Comparison of ENCODE assay signal across 36 cellular contexts in the genomic region with DNA sequence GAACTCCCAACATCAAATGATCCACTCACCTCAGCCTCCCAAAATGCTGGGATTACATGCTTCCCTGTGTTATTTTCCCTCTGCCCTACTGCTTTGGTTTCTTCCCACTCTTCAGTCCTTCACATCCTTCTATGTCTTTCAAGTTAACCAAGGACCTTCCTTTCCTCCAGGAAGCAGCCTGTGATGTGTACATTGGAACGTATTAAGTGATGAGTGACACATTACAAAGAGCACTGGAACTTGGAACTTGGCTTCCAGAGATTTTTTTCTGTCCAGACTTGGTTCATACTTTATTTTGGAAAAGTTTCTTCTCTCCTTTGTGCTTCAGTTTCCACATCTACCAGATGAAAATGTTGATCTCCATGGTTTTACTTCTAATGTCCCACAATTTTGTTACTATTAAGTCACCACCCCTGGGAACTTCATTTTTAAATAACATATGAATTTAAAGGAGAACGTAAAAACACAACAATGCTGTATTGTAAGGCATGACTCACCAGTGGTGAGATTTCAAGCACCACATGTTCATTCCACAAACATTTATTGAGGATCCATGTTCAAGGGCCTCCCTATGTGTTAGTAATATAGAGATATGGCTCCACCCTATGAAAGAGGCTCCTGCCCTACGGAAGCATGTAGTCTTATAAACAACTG.
DNase-seq lines count a peak whose midpoint lies in the region; ATAC-seq, FAIRE-seq and TF ChIP-seq lines count a peak whose summit lies in the region.
"Had no signal": no experiment of that assay in that cellular context is flagged by ENCODE, and none has a peak within 500 bp of the region (broad histone marks: within the 10 kb centered on the region; RNA-seq: fewer than 3 reads in every experiment).

No MANE protein-coding gene starts in this region.

- no peaks in the 10 kb centered on the region for H3K36me3 ChIP-seq in breast epithelium
- H3K36me3 ChIP-seq in neural progenitor cell = no peaks in the 10 kb centered on the region
- H3K36me3 ChIP-seq: gastrocnemius medialis, lower lobe of right lung, sigmoid colon, upper lobe of right lung had no signal

- H3K27ac Mint-ChIP-seq in MCF 10A (ENCODE audit: low read depth, unreplicated experiment) = peak overlapping the region; percentile 58
- no peak overlapping the region for H3K27ac Mint-ChIP-seq in neural progenitor cell
- H3K27ac Mint-ChIP-seq: activated naive CD8-positive, alpha-beta T cell treated with anti-CD3 and anti-CD28 coated beads, Interleukin-2, amount 50 U/mL, for 24 hours; activated T-cell treated with anti-CD3 and anti-CD28 coated beads, Interleukin-2, amount 50 U/mL, for 72 hours; naive thymus-derived CD8-positive, alpha-beta T cell; stimulated activated memory B cell treated with anti-CD40 and anti-IgM and Interleukin-4, amounts not matched to agents 10 μg/mL and 1 μg/mL and 100 μg/mL, for 72 hours; T-helper 17 cell had no signal

- no peaks in the 10 kb centered on the region for H4K20me1 ChIP-seq in neural progenitor cell (ENCODE audit: low read depth)

- TF ChIP-seq CTCF in MCF 10A (IDR thresholded peaks at IDR 0.05; ENCODE audit: unreplicated experiment) (no peak), breast epithelium (IDR thresholded peaks at IDR 0.05) (no peak), cardiac fibroblast (IDR thresholded peaks at IDR 0.05; ENCODE audit: low read depth, low read length) (no peak), foreskin keratinocyte (conservative IDR thresholded peaks at IDR 0.05) (peak; percentile 24), neural progenitor cell (IDR thresholded peaks at IDR 0.05) (no peak)

- no peaks in the 10 kb centered on the region for H3K79me2 ChIP-seq in neural progenitor cell (ENCODE audit: low read depth)

- H3K4me3 Mint-ChIP-seq in MCF 10A (ENCODE audit: unreplicated experiment) = no peak overlapping the region
- H3K4me3 Mint-ChIP-seq in neural progenitor cell = no peak overlapping the region
- H3K4me3 Mint-ChIP-seq: activated naive CD8-positive, alpha-beta T cell treated with anti-CD3 and anti-CD28 coated beads, Interleukin-2, amount 50 U/mL, for 24 hours; activated T-cell treated with anti-CD3 and anti-CD28 coated beads, Interleukin-2, amount 50 U/mL, for 72 hours; naive thymus-derived CD8-positive, alpha-beta T cell; stimulated activated memory B cell treated with anti-CD40 and anti-IgM and Interleukin-4, amounts not matched to agents 10 μg/mL and 1 μg/mL and 100 μg/mL, for 72 hours; T-helper 17 cell had no signal

- FAIRE-seq in urothelium cell line (lab: Jason Lieb, UNC) (no peak), GM12892 (lab: Jason Lieb, UNC) (no peak)
- FAIRE-seq: G401.6, H54, TTC549 had no signal

- H3F3A ChIP-seq in neural progenitor cell (ENCODE audit: low read depth) = no peaks in the 10 kb centered on the region

- BruUV-seq in MCF 10A (replicated peaks; lab: Mats Ljungman, UMichigan) = no TSS peak

- DNase-seq in MCF 10A (ENCODE audit: unreplicated experiment) (no peak), breast epithelium (ENCODE audit: low spot score in 2 of 2) (no peak), cardiac fibroblast (ENCODE audit: low read depth in 2 of 2) (peak; percentile 11 to 37), foreskin keratinocyte (peak; percentile 61 to 80), urothelium cell line (ENCODE audit: low spot score) (peak; percentile 12), GM12892 (ENCODE audit: insufficient read length) (no peak), neural progenitor cell (ENCODE audit: low spot score) (no peak)
- DNase-seq: activated CD4-positive, alpha-beta T cell treated with anti-CD3 and anti-CD28 coated beads, Interleukin-2, amount 50 U/mL, for 48 hours; activated naive CD4-positive, alpha-beta T cell; activated naive CD8-positive, alpha-beta T cell treated with anti-CD3 and anti-CD28 coated beads, Interleukin-2, amount 50 U/mL, for 24 hours; activated T-cell treated with anti-CD3 and anti-CD28 coated beads, Interleukin-2, amount 50 U/mL, for 72 hours; DMS79; effector CD4-positive, alpha-beta T cell; gastrocnemius medialis; lower lobe of right lung; naive thymus-derived CD8-positive, alpha-beta T cell; NCI-H1417 treated with DMSO at 0.1 percent for 48 hours; NCI-H226; NCI-H526 treated with DMSO at 0.1 percent for 48 hours; NK-92 treated with Interleukin-12 subunit alpha and Interleukin-12 subunit beta, amount 100 ng/mL, for 24 hours; occipital lobe; psoas muscle; sigmoid colon; substantia nigra; T-helper 17 cell; upper lobe of right lung had no signal

- H3K4me2 ChIP-seq in neural progenitor cell = no peak overlapping the region
- H3K4me2 ChIP-seq: KMS-11 had no signal

- no peak overlapping the region for H2AFZ ChIP-seq in neural progenitor cell (replicated peaks)

- H3K4me1 Mint-ChIP-seq in MCF 10A (ENCODE audit: insufficient read depth, unreplicated experiment) (peaks cover 14% of the 10 kb centered on the region), neural progenitor cell (peaks cover 6% of the 10 kb centered on the region)
- H3K4me1 Mint-ChIP-seq: activated naive CD8-positive, alpha-beta T cell treated with anti-CD3 and anti-CD28 coated beads, Interleukin-2, amount 50 U/mL, for 24 hours; naive thymus-derived CD8-positive, alpha-beta T cell; stimulated activated memory B cell treated with anti-CD40 and anti-IgM and Interleukin-4, amounts not matched to agents 10 μg/mL and 1 μg/mL and 100 μg/mL, for 72 hours; T-helper 17 cell had no signal

- no peak overlapping the region for H3K27ac ChIP-seq in breast epithelium
- H3K27ac ChIP-seq in foreskin keratinocyte = peak overlapping the region; percentile 80
- H3K27ac ChIP-seq in neural progenitor cell = no peak overlapping the region
- H3K27ac ChIP-seq: 22Rv1, C4-2B, gastrocnemius medialis, KMS-11, lower lobe of right lung, psoas muscle, sigmoid colon, upper lobe of right lung had no signal

- H3K27me3 Mint-ChIP-seq in MCF 10A (ENCODE audit: insufficient read depth, unreplicated experiment) (no peaks in the 10 kb centered on the region), neural progenitor cell (ENCODE audit: insufficient read depth, low read depth) (peaks cover 4% of the 10 kb centered on the region)

- POLR2A ChIA-PET in MCF 10A (lab: Yijun Ruan, JAX) = no interaction called here

- H3K36me3 Mint-ChIP-seq in MCF 10A (ENCODE audit: insufficient read depth, unreplicated experiment) = no peaks in the 10 kb centered on the region
- no peaks in the 10 kb centered on the region for H3K36me3 Mint-ChIP-seq in neural progenitor cell
- H3K36me3 Mint-ChIP-seq: naive thymus-derived CD8-positive, alpha-beta T cell; stimulated activated memory B cell treated with anti-CD40 and anti-IgM and Interleukin-4, amounts not matched to agents 10 μg/mL and 1 μg/mL and 100 μg/mL, for 72 hours had no signal

- H3K27me3 ChIP-seq in breast epithelium = no peaks in the 10 kb centered on the region
- H3K27me3 ChIP-seq in foreskin keratinocyte = no peaks in the 10 kb centered on the region
- H3K27me3 ChIP-seq in neural progenitor cell = no peaks in the 10 kb centered on the region
- H3K27me3 ChIP-seq: gastrocnemius medialis, sigmoid colon, upper lobe of right lung had no signal

- H3K9me3 Mint-ChIP-seq in MCF 10A (ENCODE audit: unreplicated experiment) = peaks cover 7% of the 10 kb centered on the region
- H3K9me3 Mint-ChIP-seq in neural progenitor cell = no peaks in the 10 kb centered on the region
- H3K9me3 Mint-ChIP-seq: activated naive CD8-positive, alpha-beta T cell treated with anti-CD3 and anti-CD28 coated beads, Interleukin-2, amount 50 U/mL, for 24 hours; stimulated activated memory B cell treated with anti-CD40 and anti-IgM and Interleukin-4, amounts not matched to agents 10 μg/mL and 1 μg/mL and 100 μg/mL, for 72 hours had no signal

- CTCF ChIA-PET in MCF 10A (lab: Yijun Ruan, JAX) = no interaction called here

- no peak overlapping the region for H3K9ac ChIP-seq in neural progenitor cell
- H3K9ac ChIP-seq: KMS-11 had no signal

- H3K9me3 ChIP-seq in breast epithelium = no peaks in the 10 kb centered on the region
- H3K9me3 ChIP-seq in neural progenitor cell (ENCODE audit: low read depth) = no peaks in the 10 kb centered on the region
- H3K9me3 ChIP-seq: gastrocnemius medialis, lower lobe of right lung, psoas muscle, sigmoid colon, upper lobe of right lung had no signal

- intact Hi-C loops in MCF 10A (cut with micrococcal nuclease) = no loop called here
- intact Hi-C loops in breast epithelium (cut with DNase I; ENCODE audit: low total_unique reads) = no loop called here

- TF ChIP-seq POLR2A in breast epithelium (IDR thresholded peaks at IDR 0.05) (no peak), GM12892 (IDR thresholded peaks at IDR 0.05; ENCODE audit: low read depth, low read length) (no peak)

- H3K4me1 ChIP-seq in breast epithelium (no peaks in the 10 kb centered on the region), foreskin keratinocyte (peaks cover 6% of the 10 kb centered on the region), neural progenitor cell (no peaks in the 10 kb centered on the region)
- H3K4me1 ChIP-seq: gastrocnemius medialis, lower lobe of right lung, psoas muscle, sigmoid colon, upper lobe of right lung had no signal

- H3K4me3 ChIP-seq in breast epithelium (no peak overlapping the region), cardiac fibroblast (replicated peaks in 1 of 2; ENCODE audit: low read depth in 2 of 2, low read length in 2 of 2) (no peak overlapping the region), neural progenitor cell (no peak overlapping the region)
- H3K4me3 ChIP-seq: gastrocnemius medialis, lower lobe of right lung, psoas muscle, sigmoid colon, upper lobe of right lung had no signal

- ATAC-seq in foreskin keratinocyte (peak; percentile 98), GM18867 (IDR thresholded peaks at IDR 0.05; ENCODE audit: unreplicated experiment) (no peak)
- ATAC-seq: activated CD4-positive, CD25-positive, alpha-beta regulatory T cell treated with anti-CD3 and anti-CD28 coated beads, Interleukin-2, amount 50 U/mL, for 24 hours; activated naive CD8-positive, alpha-beta T cell treated with anti-CD3 and anti-CD28 coated beads, Interleukin-2, amount 50 U/mL, for 24 hours; activated T-cell treated with anti-CD3 and anti-CD28 coated beads, Interleukin-2, amount 50 U/mL, for 72 hours; gastrocnemius medialis; lower lobe of right lung; naive thymus-derived CD8-positive, alpha-beta T cell; psoas muscle; SK-N-SH treated with all-trans-retinoic acid at 6 μM for 48 hours; stimulated activated memory B cell treated with anti-CD40 and anti-IgM and Interleukin-4, amounts not matched to agents 10 μg/mL and 1 μg/mL and 100 μg/mL, for 72 hours; T-helper 17 cell; upper lobe of right lung had no signal

Comparison
In these comparisons a context has a peak if more than half of its experiments do, and no peak if none do; other contexts are left out.
1. DNase-seq: peak in cardiac fibroblast (2 of 2), foreskin keratinocyte (2 of 2) and urothelium cell line (single experiment); none in MCF 10A (single experiment), breast epithelium (0 of 2), GM12892 (single experiment) and neural progenitor cell (single experiment).